ENCODE assay signal across 8 cellular contexts in the genomic region with DNA sequence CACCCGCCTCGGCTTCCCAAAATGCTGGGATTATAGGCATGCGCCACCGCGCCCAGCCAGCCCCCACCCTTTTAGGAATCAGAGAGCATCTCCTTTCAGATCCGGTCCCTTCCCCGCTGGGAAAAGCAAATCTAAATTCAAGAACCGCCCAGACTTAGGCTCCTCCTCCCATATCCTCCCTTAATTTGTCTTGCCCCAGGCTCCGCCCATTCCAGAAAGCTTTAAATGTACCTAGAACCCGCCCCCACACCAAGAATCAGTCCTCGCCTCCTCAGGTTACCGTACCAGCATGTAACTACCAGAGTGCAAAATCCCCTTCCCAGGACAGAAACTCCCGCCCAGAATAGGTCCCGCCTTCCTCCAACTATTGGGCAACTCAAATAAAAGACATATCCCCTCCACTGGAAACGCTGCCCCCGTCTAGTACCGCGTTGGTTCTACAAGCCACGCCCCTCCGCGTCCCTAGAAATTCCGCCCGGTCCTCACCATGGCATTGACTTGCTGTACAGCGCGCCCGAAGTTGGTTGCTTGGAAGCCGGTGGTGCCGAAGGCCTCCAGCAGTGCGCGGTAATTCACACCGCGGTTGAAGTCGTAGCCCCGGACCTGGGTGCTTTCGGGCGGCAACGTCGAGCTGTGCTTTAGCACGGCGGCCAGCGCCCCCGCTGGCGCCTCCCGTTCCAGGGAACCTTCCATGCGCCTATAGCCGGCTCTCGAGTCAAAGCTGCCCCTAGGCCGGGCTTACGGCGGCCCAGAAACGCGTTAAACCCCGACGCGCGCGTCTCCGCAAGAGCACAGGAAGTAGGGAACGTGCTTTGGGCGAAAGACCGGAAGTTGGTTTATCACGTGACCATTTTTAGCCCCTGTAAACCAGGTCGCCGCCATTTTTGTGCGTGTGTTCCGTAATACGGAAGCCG. TPM values are rescaled to one million over a fixed set of nuclear protein-coding genes. Genes with fewer than 3 reads are reported as not detected.
DNase-seq lines count a peak whose midpoint lies in the region; ATAC-seq and TF ChIP-seq lines count a peak whose summit lies in the region.

Gene DHPS (minus strand): TSS at position 807 of the 914 bp plus-strand sequence. CDS start 114 bp downstream, at position 693.

- POLR2A ChIA-PET in HEK293T (lab: Yijun Ruan, JAX) = interaction anchor here (0.6 to 1.9 kb wide), 17 partner anchors 9 to 192 kb away, joined by 3 to 9 read pairs (median 4); partner anchors contain the start of genes FBXW9, GET3, MAN2B1 and TNPO2

- 0 to 1% methylated on average over 11 to 24 of the region's 68 CpGs for WGBS in gastroesophageal sphincter (ENCODE audit: low coverage in 1 of 2), 2 donors

- H3K36me3 Mint-ChIP-seq in activated naive CD4-positive, alpha-beta T cell treated with anti-CD3 and anti-CD28 coated beads for 36 hours (ENCODE audit: low read depth) = peaks cover 23% of the 10 kb centered on the region

- peak; percentile 38 to 61 for TF ChIP-seq POLR2A in gastroesophageal sphincter (IDR thresholded peaks at IDR 0.05)

- H3K4me3 Mint-ChIP-seq in activated naive CD4-positive, alpha-beta T cell treated with anti-CD3 and anti-CD28 coated beads for 36 hours = peak within 1 kb of the TSS; percentile 99

- TF ChIP-seq CTCF in gastroesophageal sphincter (IDR thresholded peaks at IDR 0.05) (peak in 1 of 4 experiments; percentile 13), neutrophil (IDR thresholded peaks at IDR 0.05) (no peak)

- peak within 1 kb of the TSS; percentile 51 to 67 for H3K4me3 ChIP-seq in gastroesophageal sphincter
- peak within 1 kb of the TSS; percentile 96 to 98 for H3K4me3 ChIP-seq in neutrophil (ENCODE audit: low read depth in 1 of 2, low read length in 1 of 2)

- H3K9me3 ChIP-seq in gastroesophageal sphincter (no peaks in the 10 kb centered on the region), neutrophil (no peaks in the 10 kb centered on the region)

- TF ChIP-seq EP300 in gastroesophageal sphincter (IDR thresholded peaks at IDR 0.05) = no peak

- H3K27ac Mint-ChIP-seq in activated naive CD4-positive, alpha-beta T cell treated with anti-CD3 and anti-CD28 coated beads for 36 hours = peak within 1 kb of the TSS; percentile 98

- intact Hi-C loops in activated naive CD4-positive, alpha-beta T cell treated with anti-CD3 and anti-CD28 coated beads for 36 hours (cut with micrococcal nuclease) = loop anchor here (1.0 to 2.0 kb wide), 10 partner anchors 12 to 241 kb away; partner anchors contain the start of genes FBXW9, SYCE2, TRIR and ZNF443

- peak; percentile 93 for DNase-seq in GF-D8 (lab: John Stamatoyannopoulos, UW)
- DNase-seq in HEK293T (ENCODE audit: extremely low spot score) = peak; percentile 88
- DNase-seq in NAMALWA (ENCODE audit: low spot score) = peak; percentile 98
- DNase-seq in SK-N-DZ (ENCODE audit: low spot score) = peak; percentile 98
- peak; percentile 97 for DNase-seq in activated naive CD4-positive, alpha-beta T cell treated with anti-CD3 and anti-CD28 coated beads for 36 hours
- peak; percentile 27 to 93 (median 80) for DNase-seq in substantia nigra (lab: John Stamatoyannopoulos, UW)

- H3K9me3 Mint-ChIP-seq in activated naive CD4-positive, alpha-beta T cell treated with anti-CD3 and anti-CD28 coated beads for 36 hours = no peaks in the 10 kb centered on the region

- H3K4me1 ChIP-seq in gastroesophageal sphincter = peaks cover 0 to 29% (median 9%) of the 10 kb centered on the region in 3 donors
- peaks cover 7 to 14% of the 10 kb centered on the region in 2 experiments for H3K4me1 ChIP-seq in neutrophil (ENCODE audit: control insufficient read depth in 1 of 2, insufficient read depth in 1 of 2, low read depth in 1 of 2, low read length in 1 of 2)

- H3K36me3 ChIP-seq in gastroesophageal sphincter (peaks cover 0 to 40% of the 10 kb centered on the region in 2 donors), neutrophil (peaks cover 28% of the 10 kb centered on the region)

- CTCF ChIA-PET in HEK293T (lab: Yijun Ruan, JAX) = interaction anchor here (0.7 to 1.0 kb wide), 2 partner anchors 9 to 79 kb away, joined by 5 to 7 read pairs; no protein-coding TSS in a partner anchor
- CTCF ChIA-PET in activated naive CD4-positive, alpha-beta T cell treated with anti-CD3 and anti-CD28 coated beads for 36 hours (lab: Charles Lee) = interaction anchor here (0.6 to 1.0 kb wide), 4 partner anchors 9 to 1473 kb away, joined by 3 to 7 read pairs (median 4); no protein-coding TSS in a partner anchor

- H3K4me1 Mint-ChIP-seq in activated naive CD4-positive, alpha-beta T cell treated with anti-CD3 and anti-CD28 coated beads for 36 hours (ENCODE audit: low read depth) = peaks cover 24% of the 10 kb centered on the region

- H3K27me3 ChIP-seq in gastroesophageal sphincter (no peaks in the 10 kb centered on the region), neutrophil (no peaks in the 10 kb centered on the region)

- H3K27ac ChIP-seq in gastroesophageal sphincter = peak within 1 kb of the TSS; percentile 79 to 98 (median 97)
- peak within 1 kb of the TSS; percentile 94 for H3K27ac ChIP-seq in neutrophil
- peak within 1 kb of the TSS; percentile 81 for H3K27ac ChIP-seq in substantia nigra (ENCODE audit: low read depth, low read length, poor library complexity, severe bottlenecking)

- no peaks in the 10 kb centered on the region for H3K27me3 Mint-ChIP-seq in activated naive CD4-positive, alpha-beta T cell treated with anti-CD3 and anti-CD28 coated beads for 36 hours (ENCODE audit: low read depth)

- peak; percentile 90 for ATAC-seq in gastroesophageal sphincter

TF ChIP-seq in HEK293T, 16 proteins besides CTCF, POLR2A, EP300 and RAD21:
- TF ChIP-seq BHLHE40 (IDR thresholded peaks at IDR 0.05; ENCODE audit: borderline replicate concordance) (no peak), ZNF384 (IDR thresholded peaks at IDR 0.05) (peak; percentile 99), ELF4 (IDR thresholded peaks at IDR 0.05) (peak; percentile 79), HDGF (IDR thresholded peaks at IDR 0.05; ENCODE audit: borderline replicate concordance) (0 out of 2 replicates have a peak, but pooled peaks have one; percentile 10), ARNT (IDR thresholded peaks at IDR 0.05) (no peak), L3MBTL2 (conservative IDR thresholded peaks at IDR 0.05) (peak; percentile 94)
- TF ChIP-seq, protein P1, sequence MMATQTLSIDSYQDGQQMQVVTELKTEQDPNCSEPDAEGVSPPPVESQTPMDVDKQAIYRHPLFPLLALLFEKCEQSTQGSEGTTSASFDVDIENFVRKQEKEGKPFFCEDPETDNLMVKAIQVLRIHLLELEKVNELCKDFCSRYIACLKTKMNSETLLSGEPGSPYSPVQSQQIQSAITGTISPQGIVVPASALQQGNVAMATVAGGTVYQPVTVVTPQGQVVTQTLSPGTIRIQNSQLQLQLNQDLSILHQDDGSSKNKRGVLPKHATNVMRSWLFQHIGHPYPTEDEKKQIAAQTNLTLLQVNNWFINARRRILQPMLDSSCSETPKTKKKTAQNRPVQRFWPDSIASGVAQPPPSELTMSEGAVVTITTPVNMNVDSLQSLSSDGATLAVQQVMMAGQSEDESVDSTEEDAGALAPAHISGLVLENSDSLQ (IDR thresholded peaks at IDR 0.05) = peak; percentile 46

RNA-seq across cellular contexts. Expression of gene DHPS, which starts in this region (rescaled TPM):
- 166 and 216 TPM in 2 replicates for polyA plus RNA-seq in SK-N-DZ (2014; cell fraction: cytosol; rRNA removed)
- polyA plus RNA-seq in SK-N-DZ (2014; cell fraction: nucleus; rRNA removed) = 315 and 344 TPM in 2 replicates
- 100 to 1,000 TPM; 131 to 149 TPM for total RNA-seq in activated naive CD4-positive, alpha-beta T cell treated with anti-CD3 and anti-CD28 coated beads for 36 hours
- 100 to 1,000 TPM in 1 of 4 donors, 10 to 100 TPM in 3; 77.3 to 122 (median 92.1) TPM for total RNA-seq in gastroesophageal sphincter

Comparison
In these comparisons a context has a peak if more than half of its experiments do, and no peak if none do; other contexts are left out.
1. Peak in every context shown above with its lines: DNase-seq, ATAC-seq, H3K4me3 ChIP-seq and H3K27ac ChIP-seq.